In the genomic region with DNA sequence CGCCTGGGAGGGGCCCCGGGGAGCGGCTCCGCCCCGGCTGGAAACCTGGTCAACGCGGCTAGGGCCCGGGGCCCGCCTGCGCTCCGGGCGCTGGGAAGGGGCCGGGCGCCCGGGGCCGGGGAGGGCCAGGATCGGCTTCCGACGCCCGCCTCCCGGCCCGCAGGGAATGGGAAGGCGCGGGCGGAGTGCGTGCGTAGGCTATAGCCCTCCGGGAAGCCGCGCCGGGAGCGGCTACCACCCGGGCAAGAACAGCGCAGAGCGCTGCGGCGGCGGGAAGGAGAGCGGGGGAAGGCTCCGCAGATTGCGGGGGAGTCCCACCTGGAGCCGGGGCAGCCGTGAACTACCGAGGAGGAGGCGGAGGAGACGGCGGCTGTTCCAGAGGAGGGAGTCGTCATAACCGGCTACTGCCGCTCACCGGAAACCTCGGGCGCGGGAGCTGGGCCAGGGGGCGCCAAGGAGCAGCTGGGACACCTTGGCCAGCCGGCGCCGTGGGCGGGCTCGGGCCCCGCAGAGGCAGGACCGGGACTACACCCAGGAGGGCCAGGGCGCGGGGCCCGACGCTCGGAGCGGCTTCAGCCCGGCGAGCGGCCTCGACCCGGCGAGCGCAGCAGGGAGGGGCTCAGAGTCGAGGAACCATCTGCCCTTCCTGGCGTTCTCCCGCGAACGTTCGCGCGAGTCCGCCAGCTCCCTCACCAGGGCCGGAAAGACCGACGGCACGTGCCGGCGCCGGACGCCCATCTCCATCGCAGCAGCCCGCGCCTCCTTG, we compare ENCODE assay signal across 8 cellular contexts. TPM values are rescaled to one million over a fixed set of nuclear protein-coding genes. Genes with fewer than 3 reads are reported as not detected.
DNase-seq lines count a peak whose midpoint lies in the region; ATAC-seq and FAIRE-seq lines count a peak whose summit lies in the region.

A gene (minus strand): TSS at position 429 of the 766 bp plus-strand sequence. CDS start 3,838 bp downstream, outside the sequence.

- peak; percentile 23 for FAIRE-seq in GM19239 (lab: Jason Lieb, UNC)

- H3K4me1 ChIP-seq in CD4-positive, CD25-positive, alpha-beta regulatory T cell (ENCODE audit: control insufficient read depth, insufficient read depth, low read length, poor library complexity, severe bottlenecking), result peaks cover 21% of the 10 kb centered on the region
- H3K4me1 ChIP-seq in endocrine pancreas (ENCODE audit: control insufficient read depth, insufficient read depth, low read length) (peaks cover 8% of the 10 kb centered on the region), mesodermal cell (ENCODE audit: control insufficient read depth, insufficient read depth, low read length, poor library complexity, severe bottlenecking) (peaks cover 34% of the 10 kb centered on the region)

- CTCF ChIA-PET in activated CD8-positive, alpha-beta memory T cell treated with anti-CD3 and anti-CD28 coated beads, Interleukin-2, amount 10 ng/mL, durations not matched to agents 7 days and 5 days (lab: Charles Lee), result interaction anchor here (1.0 to 3.1 kb wide), 6 partner anchors 11 to 68 kb away, joined by 3 to 14 read pairs (median 4); a partner anchor contains a TSS

- no peaks in the 10 kb centered on the region for H3K9me3 Mint-ChIP-seq in CD4-positive, CD25-positive, alpha-beta regulatory T cell
- no peaks in the 10 kb centered on the region for H3K9me3 Mint-ChIP-seq in activated CD8-positive, alpha-beta memory T cell treated with anti-CD3 and anti-CD28 coated beads, Interleukin-2, amount 10 ng/mL, durations not matched to agents 7 days and 5 days (ENCODE audit: low read depth)

- peak within 1 kb of the TSS; percentile 89 for H3K9ac ChIP-seq in endocrine pancreas (ENCODE audit: control insufficient read depth, insufficient read depth, low read length)

- peak within 1 kb of the TSS; percentile 90 to 96 (median 93) for H3K4me3 Mint-ChIP-seq in CD4-positive, CD25-positive, alpha-beta regulatory T cell
- H3K4me3 Mint-ChIP-seq in activated CD8-positive, alpha-beta memory T cell treated with anti-CD3 and anti-CD28 coated beads, Interleukin-2, amount 10 ng/mL, durations not matched to agents 7 days and 5 days, result peak within 1 kb of the TSS; percentile 81

- H3K9me3 ChIP-seq in CD4-positive, CD25-positive, alpha-beta regulatory T cell (ENCODE audit: control insufficient read depth in 2 of 2, low read length in 2 of 2), result no peaks in the 10 kb centered on the region
- no peaks in the 10 kb centered on the region for H3K9me3 ChIP-seq in endocrine pancreas (ENCODE audit: control insufficient read depth, low read length)
- H3K9me3 ChIP-seq in mesodermal cell (ENCODE audit: control insufficient read depth, low read length), result no peaks in the 10 kb centered on the region

- WGBS in mesodermal cell (ENCODE audit: insufficient coverage in 2 of 2), 2 experiments, result 0% methylated on average over 68 to 87 of the region's 95 CpGs

- H3K27ac ChIP-seq in CD4-positive, CD25-positive, alpha-beta regulatory T cell (ENCODE audit: insufficient read depth, low read length, poor library complexity, severe bottlenecking), result peak within 1 kb of the TSS; percentile 79
- peak within 1 kb of the TSS; percentile 87 for H3K27ac ChIP-seq in mesodermal cell (ENCODE audit: low read depth, low read length, severe bottlenecking)

- H3K4me3 ChIP-seq in CD4-positive, CD25-positive, alpha-beta regulatory T cell (ENCODE audit: low read depth, low read length), result peak within 1 kb of the TSS; percentile 89
- H3K4me3 ChIP-seq in endocrine pancreas (ENCODE audit: control insufficient read depth, insufficient read depth, low read length) (peak within 1 kb of the TSS; percentile 75), mesodermal cell (ENCODE audit: extremely low read depth, insufficient read depth, low read length, poor library complexity, severe bottlenecking) (peak within 1 kb of the TSS; percentile 65)

- peak within 1 kb of the TSS; percentile 79 to 89 (median 85) for H3K27ac Mint-ChIP-seq in CD4-positive, CD25-positive, alpha-beta regulatory T cell
- H3K27ac Mint-ChIP-seq in activated CD8-positive, alpha-beta memory T cell treated with anti-CD3 and anti-CD28 coated beads, Interleukin-2, amount 10 ng/mL, durations not matched to agents 7 days and 5 days, result peak within 1 kb of the TSS; percentile 75

- ATAC-seq in CD4-positive, CD25-positive, alpha-beta regulatory T cell (ENCODE audit: low read depth in 2 of 2), result peak; percentile 80
- peak; percentile 84 for ATAC-seq in HG03442 (IDR thresholded peaks at IDR 0.05; ENCODE audit: unreplicated experiment)
- ATAC-seq in activated CD8-positive, alpha-beta memory T cell treated with anti-CD3 and anti-CD28 coated beads, Interleukin-2, amount 10 ng/mL, durations not matched to agents 7 days and 5 days, result peak; percentile 91

- peaks cover 5% of the 10 kb centered on the region for H3K36me3 ChIP-seq in CD4-positive, CD25-positive, alpha-beta regulatory T cell (ENCODE audit: control insufficient read depth, insufficient read depth, low read length)
- H3K36me3 ChIP-seq in endocrine pancreas (ENCODE audit: control insufficient read depth, insufficient read depth, low read length) (no peaks in the 10 kb centered on the region), mesodermal cell (ENCODE audit: control insufficient read depth, insufficient read depth, low read length) (peaks cover 36% of the 10 kb centered on the region)

- DNase-seq in CD4-positive, CD25-positive, alpha-beta regulatory T cell, result peak; percentile 73 to 86 (median 76)
- DNase-seq in GM19239 (ENCODE audit: insufficient read length, low spot score) (peak; percentile 80), NOMO-1 (lab: John Stamatoyannopoulos, UW; ENCODE audit: unreplicated experiment in 2 of 2) (peak; percentile 76 to 83)
- DNase-seq in activated CD8-positive, alpha-beta memory T cell treated with anti-CD3 and anti-CD28 coated beads, Interleukin-2, amount 10 ng/mL, durations not matched to agents 7 days and 5 days, result peak; percentile 88
- peak; percentile 46 to 68 for DNase-seq in stimulated activated CD8-positive, alpha-beta memory T cell treated with anti-CD3 and anti-CD28 coated beads, Interleukin-2, amount 100 ng/mL, for 1 hour (ENCODE audit: low read depth in 2 of 2)

- H3K27me3 Mint-ChIP-seq in CD4-positive, CD25-positive, alpha-beta regulatory T cell, result no peaks in the 10 kb centered on the region
- no peaks in the 10 kb centered on the region for H3K27me3 Mint-ChIP-seq in activated CD8-positive, alpha-beta memory T cell treated with anti-CD3 and anti-CD28 coated beads, Interleukin-2, amount 10 ng/mL, durations not matched to agents 7 days and 5 days

- peaks cover 3% of the 10 kb centered on the region for H3K36me3 Mint-ChIP-seq in CD4-positive, CD25-positive, alpha-beta regulatory T cell
- H3K36me3 Mint-ChIP-seq in activated CD8-positive, alpha-beta memory T cell treated with anti-CD3 and anti-CD28 coated beads, Interleukin-2, amount 10 ng/mL, durations not matched to agents 7 days and 5 days, result peaks cover 20% of the 10 kb centered on the region

- H3K27me3 ChIP-seq in CD4-positive, CD25-positive, alpha-beta regulatory T cell (ENCODE audit: control insufficient read depth, insufficient read depth, low read length), result no peaks in the 10 kb centered on the region
- H3K27me3 ChIP-seq in endocrine pancreas (ENCODE audit: control insufficient read depth, insufficient read depth, low read length), result no peaks in the 10 kb centered on the region

- peaks cover 18 to 64% (median 34%) of the 10 kb centered on the region in 4 donors for H3K4me1 Mint-ChIP-seq in CD4-positive, CD25-positive, alpha-beta regulatory T cell
- peaks cover 34% of the 10 kb centered on the region for H3K4me1 Mint-ChIP-seq in activated CD8-positive, alpha-beta memory T cell treated with anti-CD3 and anti-CD28 coated beads, Interleukin-2, amount 10 ng/mL, durations not matched to agents 7 days and 5 days

RNA-seq across cellular contexts. Expression of the gene that starts here (rescaled TPM):
- 25.7 TPM for total RNA-seq in CD4-positive, CD25-positive, alpha-beta regulatory T cell
- polyA plus RNA-seq in CD4-positive, CD25-positive, alpha-beta regulatory T cell, result 10 to 100 TPM; 15.8 to 23.0 (median 18.7) TPM
- total RNA-seq in activated CD8-positive, alpha-beta memory T cell treated with anti-CD3 and anti-CD28 coated beads, Interleukin-2, amount 10 ng/mL, durations not matched to agents 7 days and 5 days, result 10 to 100 TPM; 15.4 to 15.5 TPM
- 63.0 TPM for polyA plus RNA-seq in mesodermal cell (2013, experiment 1 of 2)
- polyA plus RNA-seq in mesodermal cell (2013, experiment 2 of 2), result 59.0 TPM

Comparison
In these comparisons a context has a peak if more than half of its experiments do, and no peak if none do; other contexts are left out.
1. Peak in every context shown above with its lines: DNase-seq, ATAC-seq, H3K4me3 ChIP-seq and H3K27ac ChIP-seq.